Comparison of ENCODE assay signal across 16 cellular contexts in genomic region chr14:92832137-92832700, GRCh38.
"Had no signal": no experiment of that assay in that cellular context is flagged by ENCODE, and none has a peak within 500 bp of the region (broad histone marks: within the 10 kb centered on the region; RNA-seq: fewer than 3 reads in every experiment).

No MANE protein-coding gene starts in this region.

- DNase-seq: activated B cell treated with CpG ODN at 0.5 μM for 24 hours; activated CD4-positive, alpha-beta T cell treated with anti-CD3 and anti-CD28 coated beads, Interleukin-2, amount 10 ng/mL, durations not matched to agents 24 days and 14 days; activated CD8-positive, alpha-beta memory T cell treated with anti-CD3 and anti-CD28 coated beads, Interleukin-2, amount 50 U/mL, for 48 hours; activated CD8-positive, alpha-beta T cell treated with anti-CD3 and anti-CD28 coated beads, Interleukin-2, amount 10 ng/mL, durations not matched to agents 7 days and 5 days; activated naive CD8-positive, alpha-beta T cell treated with anti-CD3 and anti-CD28 coated beads, Interleukin-2, amount 10 ng/mL, durations not matched to agents 7 days and 5 days; anterior cingulate cortex; effector memory CD8-positive, alpha-beta T cell; heart left ventricle; lower lobe of right lung; naive B cell; ovary; stimulated activated CD4-positive, alpha-beta T cell treated with anti-CD3 and anti-CD28 coated beads, Interleukin-12 subunit alpha, Interleukin-12 subunit beta, amount 100 ng/mL, for 4 hours; stimulated activated CD4-positive, alpha-beta T cell treated with anti-CD3 and anti-CD28 coated beads, Interleukin-2, amount 100 ng/mL, for 24 hours had no signal

- H3K27ac Mint-ChIP-seq: activated B cell treated with CpG ODN at 0.5 μM for 24 hours; activated CD4-positive, alpha-beta T cell treated with anti-CD3 and anti-CD28 coated beads, Interleukin-2, amount 10 ng/mL, durations not matched to agents 24 days and 14 days; activated CD8-positive, alpha-beta T cell treated with anti-CD3 and anti-CD28 coated beads, Interleukin-2, amount 10 ng/mL, durations not matched to agents 7 days and 5 days; activated naive CD8-positive, alpha-beta T cell treated with anti-CD3 and anti-CD28 coated beads, Interleukin-2, amount 10 ng/mL, durations not matched to agents 7 days and 5 days; activated T-helper 1 cell treated with anti-CD3 and anti-CD28 coated beads, Interleukin-12 subunit alpha, Interleukin-12 subunit beta, Interleukin-2, Interleukin-4 antibody, amounts not matched to agents 30 ng/mL and 10 ng/mL and 1 ng/mL, durations not matched to agents 14 hours and 24 hours and 36 hours; dendritic cell treated with granulocyte-macrophage colony-stimulating factor and Interleukin-4, amounts not matched to agents 40 ng/mL and 50 ng/mL, for 4 days; effector memory CD8-positive, alpha-beta T cell; naive B cell; T-helper 1 cell treated with Interleukin-12 subunit alpha and Interleukin-12 subunit beta and Interleukin-4 antibody, amounts not matched to agents 30 μg/mL and 1 μg/mL, for 36 hours had no signal

- H3K4me3 Mint-ChIP-seq: activated B cell treated with CpG ODN at 0.5 μM for 24 hours; activated CD4-positive, alpha-beta T cell treated with anti-CD3 and anti-CD28 coated beads, Interleukin-2, amount 10 ng/mL, durations not matched to agents 24 days and 14 days; activated CD8-positive, alpha-beta T cell treated with anti-CD3 and anti-CD28 coated beads, Interleukin-2, amount 10 ng/mL, durations not matched to agents 7 days and 5 days; activated naive CD8-positive, alpha-beta T cell treated with anti-CD3 and anti-CD28 coated beads, Interleukin-2, amount 10 ng/mL, durations not matched to agents 7 days and 5 days; activated T-helper 1 cell treated with anti-CD3 and anti-CD28 coated beads, Interleukin-12 subunit alpha, Interleukin-12 subunit beta, Interleukin-2, Interleukin-4 antibody, amounts not matched to agents 30 ng/mL and 10 ng/mL and 1 ng/mL, durations not matched to agents 14 hours and 24 hours and 36 hours; dendritic cell treated with granulocyte-macrophage colony-stimulating factor and Interleukin-4, amounts not matched to agents 40 ng/mL and 50 ng/mL, for 4 days; effector memory CD8-positive, alpha-beta T cell; naive B cell; T-helper 1 cell treated with Interleukin-12 subunit alpha and Interleukin-12 subunit beta and Interleukin-4 antibody, amounts not matched to agents 30 μg/mL and 1 μg/mL, for 36 hours had no signal

- H3K4me1 Mint-ChIP-seq: activated B cell treated with CpG ODN at 0.5 μM for 24 hours; activated naive CD8-positive, alpha-beta T cell treated with anti-CD3 and anti-CD28 coated beads, Interleukin-2, amount 10 ng/mL, durations not matched to agents 7 days and 5 days had no signal

- H3K9me3 Mint-ChIP-seq: activated B cell treated with CpG ODN at 0.5 μM for 24 hours; activated CD4-positive, alpha-beta T cell treated with anti-CD3 and anti-CD28 coated beads, Interleukin-2, amount 10 ng/mL, durations not matched to agents 24 days and 14 days; activated naive CD8-positive, alpha-beta T cell treated with anti-CD3 and anti-CD28 coated beads, Interleukin-2, amount 10 ng/mL, durations not matched to agents 7 days and 5 days; activated T-helper 1 cell treated with anti-CD3 and anti-CD28 coated beads, Interleukin-12 subunit alpha, Interleukin-12 subunit beta, Interleukin-2, Interleukin-4 antibody, amounts not matched to agents 30 ng/mL and 10 ng/mL and 1 ng/mL, durations not matched to agents 14 hours and 24 hours and 36 hours; dendritic cell treated with granulocyte-macrophage colony-stimulating factor and Interleukin-4, amounts not matched to agents 40 ng/mL and 50 ng/mL, for 4 days; effector memory CD8-positive, alpha-beta T cell; naive B cell; T-helper 1 cell treated with Interleukin-12 subunit alpha and Interleukin-12 subunit beta and Interleukin-4 antibody, amounts not matched to agents 30 μg/mL and 1 μg/mL, for 36 hours had no signal

- H3K27me3 Mint-ChIP-seq: activated B cell treated with CpG ODN at 0.5 μM for 24 hours; activated CD4-positive, alpha-beta T cell treated with anti-CD3 and anti-CD28 coated beads, Interleukin-2, amount 10 ng/mL, durations not matched to agents 24 days and 14 days; activated naive CD8-positive, alpha-beta T cell treated with anti-CD3 and anti-CD28 coated beads, Interleukin-2, amount 10 ng/mL, durations not matched to agents 7 days and 5 days; dendritic cell treated with granulocyte-macrophage colony-stimulating factor and Interleukin-4, amounts not matched to agents 40 ng/mL and 50 ng/mL, for 4 days; effector memory CD8-positive, alpha-beta T cell; naive B cell had no signal

- ATAC-seq: activated CD8-positive, alpha-beta T cell treated with anti-CD3 and anti-CD28 coated beads, Interleukin-2, amount 10 ng/mL, durations not matched to agents 7 days and 5 days; effector memory CD8-positive, alpha-beta T cell; heart left ventricle; lower lobe of right lung had no signal
